8 cellular contexts compared by ENCODE assay signal in the genomic region with DNA sequence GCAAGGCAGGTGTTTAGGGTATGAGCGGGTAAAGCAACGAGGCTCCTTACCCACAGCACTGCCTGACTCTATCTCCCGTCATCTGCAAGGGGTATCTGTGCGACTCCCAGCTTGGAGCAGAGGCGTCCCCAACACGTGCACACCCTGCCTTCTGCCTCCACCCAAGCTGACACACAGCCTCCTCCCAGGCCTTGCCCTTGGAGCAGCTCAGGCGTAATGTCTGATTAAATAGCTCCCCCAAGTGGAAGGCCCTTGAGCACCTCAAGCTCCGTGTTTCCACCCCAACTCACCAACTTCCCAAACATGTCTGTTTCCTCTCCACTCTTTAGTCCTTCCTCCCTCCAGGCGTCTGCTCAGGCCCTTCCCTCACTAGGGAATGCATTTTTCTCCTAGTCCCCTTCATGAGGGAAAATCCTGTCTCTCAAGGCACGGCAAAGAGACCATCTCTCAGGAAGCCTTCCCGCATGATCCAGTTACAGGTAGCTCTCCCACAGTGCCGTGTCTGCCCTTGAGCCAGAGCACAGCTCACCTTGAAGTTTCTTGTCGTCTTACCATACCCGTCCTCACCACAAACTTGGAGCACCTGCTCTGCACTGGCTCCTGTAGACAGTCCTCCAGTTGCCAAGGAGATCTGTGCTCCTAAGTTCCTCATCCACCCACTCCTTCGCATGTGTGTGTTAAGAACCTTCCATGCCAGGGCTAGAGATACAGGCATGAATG. TPM values are rescaled to one million over a fixed set of nuclear protein-coding genes. Genes with fewer than 3 reads are reported as not detected.
DNase-seq lines count a peak whose midpoint lies in the region; ATAC-seq and TF ChIP-seq lines count a peak whose summit lies in the region.

No MANE protein-coding gene starts in this region.

- no peak overlapping the region for H3K4me3 ChIP-seq in hepatocyte
- no peak overlapping the region for H3K4me3 ChIP-seq in sigmoid colon

- no peaks in the 10 kb centered on the region for H4K20me1 ChIP-seq in hepatocyte (ENCODE audit: insufficient read depth, poor library complexity, severe bottlenecking)

- 76% methylated on average over 15 of the region's 15 CpGs for WGBS in hepatocyte (ENCODE audit: low lambda C conversion rate, missing lambda C conversion rate)
- WGBS in sigmoid colon, 2 donors: 41 to 60% methylated on average over 15 of the region's 15 CpGs

- H3K4me1 ChIP-seq in hepatocyte (ENCODE audit: insufficient read depth) (no peaks in the 10 kb centered on the region), sigmoid colon (no peaks in the 10 kb centered on the region)

- no peak overlapping the region for H3K27ac ChIP-seq in hepatocyte
- no peak overlapping the region for H3K27ac ChIP-seq in sigmoid colon

- no peak overlapping the region for H2AFZ ChIP-seq in hepatocyte

- H3K27me3 ChIP-seq in hepatocyte: no peaks in the 10 kb centered on the region
- H3K27me3 ChIP-seq in sigmoid colon: no peaks in the 10 kb centered on the region

- peak; percentile 53 for TF ChIP-seq CTCF in hepatocyte (IDR thresholded peaks at IDR 0.05; ENCODE audit: poor library complexity)
- peak in 2 of 4 experiments; percentile 22 to 47 for TF ChIP-seq CTCF in sigmoid colon (IDR thresholded peaks at IDR 0.05)

- H3K9me3 ChIP-seq in hepatocyte (ENCODE audit: low read depth) (no peaks in the 10 kb centered on the region), sigmoid colon (no peaks in the 10 kb centered on the region)

- ATAC-seq in Right ventricle myocardium inferior: peak; percentile 92

- H3K4me2 ChIP-seq in hepatocyte: no peak overlapping the region

- intact Hi-C loops in Right ventricle myocardium inferior (cut with DNase I): loop anchor here (1.0 to 10.0 kb wide), 3 partner anchors 86 to 203 kb away; a partner anchor contains a TSS
- intact Hi-C loops in cardiac septum (cut with DNase I): loop anchor here (1.0 to 10.0 kb wide), 3 partner anchors 86 to 213 kb away; a partner anchor contains a TSS
- intact Hi-C loops in sigmoid colon (cut with DNase I): loop anchor here (2.0 kb wide), 1 partner anchor 87 kb away; no protein-coding TSS in a partner anchor

- no peaks in the 10 kb centered on the region for H3K79me2 ChIP-seq in hepatocyte

- TF ChIP-seq POLR2A in sigmoid colon (IDR thresholded peaks at IDR 0.05): no peak

- H3K9me2 ChIP-seq in hepatocyte (replicated peaks; ENCODE audit: insufficient read depth): no peaks in the 10 kb centered on the region

- DNase-seq in Right ventricle myocardium inferior (ENCODE audit: missing footprints) (peak; percentile 77), cardiac septum (ENCODE audit: low spot score) (no peak), NCI-H1105 treated with DMSO at 0.1 percent for 48 hours (lab: John Stamatoyannopoulos, UW) (peak; percentile 20), anterior cingulate cortex (lab: John Stamatoyannopoulos, UW) (peak in 40 of 58 donors; percentile 22 to 80 (median 52)), hepatocyte (ENCODE audit: low spot score) (peak; percentile 74), sigmoid colon (peak; percentile 78), T1000 (lab: John Stamatoyannopoulos, UW) (no peak)
- no peak for DNase-seq in stimulated activated naive CD4-positive, alpha-beta T cell treated with Interleukin-2 at 50 U/mL for 16 hours (lab: John Stamatoyannopoulos, UW)

- TF ChIP-seq EP300 in sigmoid colon (IDR thresholded peaks at IDR 0.05): no peak

- no peaks in the 10 kb centered on the region for H3K36me3 ChIP-seq in hepatocyte (replicated peaks; ENCODE audit: insufficient read depth, low read depth)
- peaks cover 0 to 11% (median 4%) of the 10 kb centered on the region in 4 donors for H3K36me3 ChIP-seq in sigmoid colon

RNA-seq across cellular contexts. Expression of a gene that starts 15.8 kb away (rescaled TPM):
- total RNA-seq in Right ventricle myocardium inferior (1.3 TPM), cardiac septum (1.7 TPM), hepatocyte (19.9 and 25.0 TPM in 2 replicates), sigmoid colon (1 to 10 TPM; 1.4 to 4.6 (median 3.1) TPM)
- polyA plus RNA-seq in hepatocyte (37.4 and 38.5 TPM in 2 replicates), sigmoid colon (1 to 10 TPM; 3.0 to 7.8 (median 6.7) TPM)

RNA-seq across cellular contexts. Expression of a gene that starts 48.8 kb away (rescaled TPM):
- total RNA-seq in Right ventricle myocardium inferior: not detected
- not detected for total RNA-seq in cardiac septum
- 0.12 and 0.63 TPM in 2 replicates for total RNA-seq in hepatocyte
- polyA plus RNA-seq in hepatocyte: 0.51 TPM in 1 of 2 replicates, not detected in the other
- not detected for total RNA-seq in sigmoid colon
- polyA plus RNA-seq in sigmoid colon: not detected

Comparison
In these comparisons a context has a peak if more than half of its experiments do, and no peak if none do; other contexts are left out.
1. DNase-seq: peak in Right ventricle myocardium inferior (single experiment), NCI-H1105 treated with DMSO at 0.1 percent for 48 hours (single experiment), anterior cingulate cortex (40 of 58), hepatocyte (single experiment) and sigmoid colon (single experiment); none in cardiac septum (single experiment), T1000 (single experiment) and stimulated activated naive CD4-positive, alpha-beta T cell treated with Interleukin-2 at 50 U/mL for 16 hours (single experiment).